In genomic region chr18:69002233-69002632, GRCh38 we compare ENCODE assay signal across 13 cellular contexts.
DNase-seq lines count a peak whose midpoint lies in the region; ATAC-seq and TF ChIP-seq lines count a peak whose summit lies in the region.
"Had no signal": no experiment of that assay in that cellular context is flagged by ENCODE, and none has a peak within 500 bp of the region (broad histone marks: within the 10 kb centered on the region; RNA-seq: fewer than 3 reads in every experiment).

No MANE protein-coding gene starts in this region.

- no peaks in the 10 kb centered on the region for H3K27me3 ChIP-seq in OCI-LY3 (ENCODE audit: low read depth, low read length)

- peak; percentile 6 for DNase-seq in AG20443 (ENCODE audit: low spot score)
- DNase-seq in fibroblast of pulmonary artery (ENCODE audit: low read depth), result no peak
- DNase-seq in NOMO-1 treated with DMSO at 0.1 percent for 48 hours (lab: John Stamatoyannopoulos, UW; ENCODE audit: unreplicated experiment), result no peak
- no peak for DNase-seq in KG1 (lab: John Stamatoyannopoulos, UW)
- DNase-seq: IMR-90; posterior cingulate gyrus; RPMI8226; stimulated activated CD4-positive, alpha-beta T cell treated with anti-CD3 and anti-CD28 coated beads, Interleukin-1b, Interleukin-23, amount 100 ng/mL, for 48 hours; stimulated activated naive CD4-positive, alpha-beta T cell had no signal

- no peaks in the 10 kb centered on the region for H4K20me1 ChIP-seq in OCI-LY3 (ENCODE audit: insufficient read depth, low read length)

- ATAC-seq in GM18868 (IDR thresholded peaks at IDR 0.05; ENCODE audit: unreplicated experiment) (peak; percentile 41), GM21717 (IDR thresholded peaks at IDR 0.05; ENCODE audit: unreplicated experiment) (no peak), GM21786 (IDR thresholded peaks at IDR 0.05; ENCODE audit: unreplicated experiment) (no peak)

- H3K4me1 ChIP-seq in OCI-LY3 (ENCODE audit: low read length), result no peaks in the 10 kb centered on the region

- no peaks in the 10 kb centered on the region for H3K9me3 ChIP-seq in OCI-LY3 (ENCODE audit: insufficient read depth, low read length)

- H3K4me3 ChIP-seq in OCI-LY3 (ENCODE audit: low read length), result no peak overlapping the region
- H3K4me3 ChIP-seq in fibroblast of pulmonary artery (replicated peaks; ENCODE audit: low read depth, low read length), result no peak overlapping the region

- TF ChIP-seq CTCF in OCI-LY3 (IDR thresholded peaks at IDR 0.05; ENCODE audit: low read depth, low read length), result peak; percentile 40
- peak; percentile 24 for TF ChIP-seq CTCF in fibroblast of pulmonary artery (IDR thresholded peaks at IDR 0.05; ENCODE audit: low read length, missing control alignments)

- H2AFZ ChIP-seq in OCI-LY3 (ENCODE audit: low read depth, low read length), result no peak overlapping the region

- H3K79me2 ChIP-seq in OCI-LY3 (ENCODE audit: low read length), result no peaks in the 10 kb centered on the region

- no peaks in the 10 kb centered on the region for H3K36me3 ChIP-seq in OCI-LY3 (replicated peaks; ENCODE audit: low read depth, low read length)

- no peak overlapping the region for H3K9ac ChIP-seq in OCI-LY3 (ENCODE audit: low read length)

- no peak overlapping the region for H3K27ac ChIP-seq in OCI-LY3 (ENCODE audit: low read length)

- H3K4me2 ChIP-seq in OCI-LY3 (ENCODE audit: low read length), result no peak overlapping the region
